ENCODE assay signal across 25 cellular contexts in genomic region chr2:222301296-222301997, GRCh38. TPM values are rescaled to one million over a fixed set of nuclear protein-coding genes. Genes with fewer than 3 reads are reported as not detected.
A peak's percentile ranks its signal among the peaks of the same experiment; 100 is the strongest.
DNase-seq lines count a peak whose midpoint lies in the region; ATAC-seq and TF ChIP-seq lines count a peak whose summit lies in the region.
"Had no signal": no experiment of that assay in that cellular context is flagged by ENCODE, and none has a peak within 500 bp of the region (broad histone marks: within the 10 kb centered on the region; RNA-seq: fewer than 3 reads in every experiment).

No MANE protein-coding gene starts in this region.

- H3K4me1 Mint-ChIP-seq in T-helper 17 cell (peaks cover 32% of the 10 kb centered on the region), memory B cell (peaks cover 27% of the 10 kb centered on the region)

- 7 to 9% (median 7%) methylated on average over 25 to 32 of the region's 32 CpGs for WGBS in spleen, 5 donors
- 3 to 11% (median 10%) methylated on average over 13 to 32 of the region's 32 CpGs for WGBS in adrenal gland, 4 donors

- H3K27me3 ChIP-seq in spleen (replicated peaks in 1 of 7) (peaks cover 7 to 100% (median 99%) of the 10 kb centered on the region in 7 donors), adrenal gland (peaks cover 94% of the 10 kb centered on the region)

- H3K36me3 ChIP-seq in spleen (no peaks in the 10 kb centered on the region), adrenal gland (replicated peaks in 1 of 2) (no peaks in the 10 kb centered on the region)
- H3K36me3 ChIP-seq: gastrocnemius medialis, lower lobe of right lung had no signal

- TF ChIP-seq POLR2A in spleen (IDR thresholded peaks at IDR 0.05) = no peak
- no peak for TF ChIP-seq POLR2A in adrenal gland (IDR thresholded peaks at IDR 0.05)

- TF ChIP-seq CTCF in coronary artery (IDR thresholded peaks at IDR 0.05) (no peak), spleen (IDR thresholded peaks at IDR 0.05 in 8 of 11, conservative IDR thresholded peaks at IDR 0.05 in 3 of 11) (no peak), adrenal gland (IDR thresholded peaks at IDR 0.05) (no peak)

- peaks cover 10% of the 10 kb centered on the region for H3K9me3 Mint-ChIP-seq in memory B cell

- H3K36me3 Mint-ChIP-seq in T-helper 17 cell (ENCODE audit: low read depth) (peaks cover 5% of the 10 kb centered on the region), memory B cell (peaks cover 8% of the 10 kb centered on the region)

- H3K27ac Mint-ChIP-seq in T-helper 17 cell (peak overlapping the region; percentile 1), memory B cell (peak overlapping the region; percentile 24)
- H3K27ac Mint-ChIP-seq: activated CD4-positive, alpha-beta T cell treated with anti-CD3 and anti-CD28 coated beads for 36 hours had no signal

- H3K4me1 ChIP-seq in spleen (peaks cover 16 to 85% (median 56%) of the 10 kb centered on the region in 6 donors), adrenal gland (replicated peaks in 1 of 2) (peaks cover 15 to 18% of the 10 kb centered on the region in 2 donors)

- peak overlapping the region; percentile 1 for H3K4me3 ChIP-seq in coronary artery
- no peak overlapping the region for H3K4me3 ChIP-seq in spleen
- H3K4me3 ChIP-seq in adrenal gland = no peak overlapping the region
- H3K4me3 ChIP-seq: gastrocnemius medialis, lower lobe of right lung had no signal

- H3K27ac ChIP-seq in coronary artery (no peak overlapping the region), spleen (no peak overlapping the region), adrenal gland (no peak overlapping the region)
- H3K27ac ChIP-seq: gastrocnemius medialis, lower lobe of right lung had no signal

- intact Hi-C loops in spleen (cut with DNase I; ENCODE audit: low total_unique reads) (no loop called here), adrenal gland (cut with DNase I) (no loop called here), sciatic nerve (cut with DNase I) (no loop called here)

- H3K27me3 Mint-ChIP-seq in T-helper 17 cell = peaks cover 89% of the 10 kb centered on the region
- peaks cover 39% of the 10 kb centered on the region for H3K27me3 Mint-ChIP-seq in memory B cell

- no peak overlapping the region for H3K4me3 Mint-ChIP-seq in T-helper 17 cell
- no peak overlapping the region for H3K4me3 Mint-ChIP-seq in memory B cell
- H3K4me3 Mint-ChIP-seq: activated CD4-positive, alpha-beta T cell treated with anti-CD3 and anti-CD28 coated beads for 36 hours had no signal

- H3K9me3 ChIP-seq in T-helper 17 cell (ENCODE audit: control insufficient read depth, low read length, poor library complexity, severe bottlenecking) = no peaks in the 10 kb centered on the region
- peaks cover 0 to 12% (median 0%) of the 10 kb centered on the region in 8 donors for H3K9me3 ChIP-seq in spleen
- H3K9me3 ChIP-seq in adrenal gland (replicated peaks in 1 of 3) = no peaks in the 10 kb centered on the region
- H3K9me3 ChIP-seq: gastrocnemius medialis, lower lobe of right lung had no signal

- DNase-seq in T-helper 17 cell = no peak
- no peak for DNase-seq in coronary artery (ENCODE audit: low spot score)
- DNase-seq in memory B cell (ENCODE audit: low spot score in 2 of 2) = no peak
- DNase-seq in spleen = peak; percentile 71
- no peak for DNase-seq in adrenal gland
- no peak for DNase-seq in sciatic nerve (ENCODE audit: low spot score)
- DNase-seq: activated CD4-positive, alpha-beta T cell treated with anti-CD3 and anti-CD28 coated beads for 36 hours; Calu3; effector CD8-positive, alpha-beta T cell; gastrocnemius medialis; HCEC 1CT; hypothalamus; Kasumi-1; lower lobe of right lung; NCI-H1694 treated with DMSO at 0.1 percent for 48 hours; NCI-H526 treated with DMSO at 0.1 percent for 48 hours; stimulated activated CD4-positive, alpha-beta T cell treated with anti-CD3 and anti-CD28 coated beads, Interleukin-4, amount 100 ng/mL, for 4 hours; stimulated activated naive CD4-positive, alpha-beta T cell treated with Interleukin-2 at 50 U/mL for 16 hours; T-helper 2 cell had no signal

- ATAC-seq in T-helper 17 cell = no peak
- ATAC-seq in memory B cell (ENCODE audit: low read depth) = no peak
- no peak for ATAC-seq in sciatic nerve
- ATAC-seq in HG03135 (IDR thresholded peaks at IDR 0.05; ENCODE audit: unreplicated experiment) = no peak
- ATAC-seq: activated CD4-positive, alpha-beta T cell treated with anti-CD3 and anti-CD28 coated beads for 36 hours; activated naive CD4-positive, alpha-beta T cell treated with anti-CD3 and anti-CD28 coated beads, Interleukin-2, amount 50 U/mL, for 72 hours; esophagus mucosa; gastrocnemius medialis; lower lobe of right lung had no signal

RNA-seq across cellular contexts. Expression of gene PAX3, which starts 2.6 kb away (rescaled TPM):
- not detected for total RNA-seq in T-helper 17 cell
- under 1 TPM in 1 of 7 donors, not detected in 6; 0.26 TPM for total RNA-seq in spleen
- not detected for polyA plus RNA-seq in spleen
- total RNA-seq in adrenal gland = not detected
- polyA plus RNA-seq in adrenal gland = not detected
- total RNA-seq in sciatic nerve = not detected
- total RNA-seq: activated CD4-positive, alpha-beta T cell treated with anti-CD3 and anti-CD28 coated beads for 36 hours; activated naive CD4-positive, alpha-beta T cell treated with anti-CD3 and anti-CD28 coated beads, Interleukin-2, amount 50 U/mL, for 72 hours; Calu3; esophagus mucosa; lower lobe of right lung; omental fat pad; renal cortical epithelial cell had no signal
- polyA plus RNA-seq: CD14-positive monocyte had no signal
